Comparison of ENCODE assay signal across 7 cellular contexts in the genomic region with DNA sequence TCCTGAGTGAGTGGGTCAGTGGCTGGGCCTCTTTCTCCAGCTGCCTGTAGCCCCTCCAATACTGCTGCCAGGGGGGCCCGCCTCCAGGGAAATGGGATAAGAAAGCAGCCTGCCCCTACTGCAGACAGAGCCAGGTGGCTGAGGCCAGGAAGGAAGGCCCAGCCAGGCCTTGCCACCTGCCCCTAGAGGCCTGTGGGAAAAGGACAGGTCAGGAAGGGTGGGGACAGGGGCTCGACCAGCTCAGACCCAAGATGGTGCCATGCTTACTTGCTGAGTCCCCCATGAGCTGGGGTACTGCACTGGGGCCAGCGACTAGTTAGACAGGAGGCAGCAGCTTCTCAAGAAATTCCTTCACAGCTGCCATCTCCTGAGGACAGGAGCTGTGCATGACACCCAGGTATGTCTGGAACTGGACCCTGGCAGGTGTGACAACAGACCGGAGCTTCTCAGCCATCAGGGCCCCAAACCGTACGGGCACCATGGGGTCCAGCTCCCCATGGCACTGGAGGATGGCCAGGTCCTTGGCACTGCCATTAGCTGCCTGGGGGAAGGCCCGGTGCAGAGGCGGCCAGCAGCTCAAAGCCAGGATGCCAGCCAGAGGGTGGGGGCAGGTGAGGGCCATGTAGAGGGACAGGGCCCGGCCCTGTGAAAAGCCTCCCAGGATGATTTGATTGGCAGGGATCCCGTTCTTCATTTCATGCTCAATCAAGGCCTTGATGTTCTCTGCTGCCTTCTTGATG. TPM values are rescaled to one million over a fixed set of nuclear protein-coding genes. Genes with fewer than 3 reads are reported as not detected.
DNase-seq lines count a peak whose midpoint lies in the region; ATAC-seq, FAIRE-seq and TF ChIP-seq lines count a peak whose summit lies in the region.
"Not testable (repeated sequence)": the region's sequence is repeated elsewhere in the genome, so short reads cannot be mapped to it uniquely, and the experiment has no call there.

No MANE protein-coding gene starts in this region.

- H3K14ac ChIP-seq in H1 (ENCODE audit: insufficient read length), result not testable (repeated sequence)

- not testable (repeated sequence) for H2BK15ac ChIP-seq in H1 (ENCODE audit: low read length)

- H3K9me3 ChIP-seq in BLaER1 treated with 17β-estradiol and CSF1 and Interleukin-3, amounts not matched to agents 10 nM and 100 nM (replicated peaks in 1 of 11); OCI-LY7 (ENCODE audit: low read length); WERI-Rb-1 (ENCODE audit: severe bottlenecking); H1 (ENCODE audit: insufficient read depth in 2 of 2, low read depth in 1 of 2, low read length in 1 of 2); lower lobe of right lung; parathyroid adenoma (ENCODE audit: control insufficient read depth, low read length): not testable (repeated sequence)

- DNase-seq in OCI-LY7 (ENCODE audit: low spot score); lower lobe of right lung: not testable (repeated sequence)
- DNase-seq in WERI-Rb-1, result peak; percentile 54
- DNase-seq in H1 (ENCODE audit: low read depth in 1 of 2, low spot score in 2 of 2), result peak in 1 of 2 experiments; percentile 51

- H4K91ac ChIP-seq in H1 (replicated peaks; ENCODE audit: insufficient read length, low read length), result not testable (repeated sequence)

- not testable (repeated sequence) for H3K4ac ChIP-seq in H1 (replicated peaks; ENCODE audit: insufficient read length, low read depth, low read length)

- not testable (repeated sequence) for TF ChIP-seq POLR2A in H1 (IDR thresholded peaks at IDR 0.05; ENCODE audit: control extremely low read depth in 1 of 2, low read depth in 2 of 2, low read length in 2 of 2)

- 88% methylated on average over 10 of the region's 10 CpGs; no CpG with 5 or more reads in 1 of the 2 experiments for WGBS in H1 (ENCODE audit: extremely low coverage in 1 of 2, insufficient coverage in 1 of 2, insufficient read length in 1 of 2, insufficient replicate concordance in 2 of 2, low coverage in 1 of 2, low lambda C conversion rate in 2 of 2, missing lambda C conversion rate in 1 of 2), 2 experiments

- H3K4me3 ChIP-seq in BLaER1 treated with 17β-estradiol and CSF1 and Interleukin-3, amounts not matched to agents 10 nM and 100 nM; OCI-LY7 (ENCODE audit: low read depth, low read length, poor library complexity, severe bottlenecking); WERI-Rb-1 (ENCODE audit: low read depth, low read length); H1 (ENCODE audit: extremely low read depth in 1 of 4, insufficient read depth in 2 of 4, low read depth in 3 of 4, low read length in 4 of 4); lower lobe of right lung; parathyroid adenoma (ENCODE audit: low read depth, low read length): not testable (repeated sequence)

- FAIRE-seq in H1 (lab: Jason Lieb, UNC), result not testable (repeated sequence)

- CTCF ChIA-PET in OCI-LY7 (lab: Charles Lee; ENCODE audit: unreplicated experiment) (interaction anchor here (0.6 kb wide), 1 partner anchor 48 kb away, joined by 3 read pairs; a partner anchor contains a TSS), H1 (lab: Charles Lee; ENCODE audit: partially characterized antibody) (interaction anchor here (0.7 to 2.5 kb wide), 7 partner anchors 9 to 167 kb away, joined by 3 to 11 read pairs (median 4); no protein-coding TSS in a partner anchor)

- H2AFZ ChIP-seq in OCI-LY7 (ENCODE audit: low read length) (0 out of 2 replicates have a peak overlapping the region, but pooled peaks have one; percentile 26), parathyroid adenoma (peak overlapping the region; percentile 24)
- not testable (repeated sequence) for H2AFZ ChIP-seq in H1 (ENCODE audit: low read length)

- H3K18ac ChIP-seq in H1 (ENCODE audit: extremely low read depth, low read length), result not testable (repeated sequence)

- H4K20me1 ChIP-seq in BLaER1 treated with 17β-estradiol and CSF1 and Interleukin-3, amounts not matched to agents 10 nM and 100 nM; OCI-LY7 (ENCODE audit: insufficient read depth, low read length); H1 (replicated peaks in 1 of 2; ENCODE audit: control insufficient read depth in 1 of 2, insufficient read depth in 2 of 2, low read length in 2 of 2): not testable (repeated sequence)

- not testable (repeated sequence) for H3K79me1 ChIP-seq in H1 (ENCODE audit: low read depth, low read length)

- not testable (repeated sequence) for H3K27me3 ChIP-seq in BLaER1 treated with 17β-estradiol and CSF1 and Interleukin-3, amounts not matched to agents 10 nM and 100 nM; WERI-Rb-1 (ENCODE audit: insufficient read depth, low read depth, severe bottlenecking); H1 (replicated peaks in 1 of 4; ENCODE audit: control insufficient read depth in 3 of 4, extremely low read depth in 1 of 4, insufficient read depth in 3 of 4, low read length in 3 of 4); lower lobe of right lung (ENCODE audit: low read depth); parathyroid adenoma (ENCODE audit: control insufficient read depth, insufficient read depth, low read length)

- not testable (repeated sequence) for H3K36me3 ChIP-seq in BLaER1 treated with 17β-estradiol and CSF1 and Interleukin-3, amounts not matched to agents 10 nM and 100 nM; OCI-LY7 (ENCODE audit: insufficient read depth, low read length); WERI-Rb-1; H1 (ENCODE audit: control insufficient read depth in 2 of 4, insufficient read depth in 4 of 4, low read length in 3 of 4); lower lobe of right lung; parathyroid adenoma (ENCODE audit: control insufficient read depth, insufficient read depth, low read length)

- ATAC-seq in lower lobe of right lung, result peak; percentile 48 to 50

- not testable (repeated sequence) for H2BK20ac ChIP-seq in H1 (ENCODE audit: low read length)

- TF ChIP-seq CTCF in GM12873 (IDR thresholded peaks at IDR 0.05; ENCODE audit: insufficient read depth, low read depth, low read length, missing control alignments) (peak; percentile 28), WERI-Rb-1 (IDR thresholded peaks at IDR 0.05; ENCODE audit: low read depth, low read length) (peak; percentile 62), H1 (IDR thresholded peaks at IDR 0.05; ENCODE audit: control extremely low read depth in 1 of 3, insufficient read depth in 1 of 3, low read depth in 1 of 3, low read length in 3 of 3) (peak; percentile 13 to 43 (median 40); a peak in 3 of 4 replicates)
- not testable (repeated sequence) for TF ChIP-seq CTCF in OCI-LY7 (conservative IDR thresholded peaks at IDR 0.05; ENCODE audit: low read length); lower lobe of right lung (IDR thresholded peaks at IDR 0.05); parathyroid adenoma (IDR thresholded peaks at IDR 0.05)

- not testable (repeated sequence) for H3K9me2 ChIP-seq in OCI-LY7 (ENCODE audit: insufficient read depth, low read length)

- H3K23me2 ChIP-seq in H1 (ENCODE audit: low read depth, low read length), result not testable (repeated sequence)

- H3K56ac ChIP-seq in H1 (replicated peaks; ENCODE audit: insufficient read length, low read depth, low read length), result not testable (repeated sequence)

- BruUV-seq in OCI-LY7 (replicated peaks; lab: Mats Ljungman, UMichigan), result not testable (repeated sequence)

- TF ChIP-seq RAD21 in H1 (IDR thresholded peaks at IDR 0.05 in 1 of 2, conservative IDR thresholded peaks at IDR 0.05 in 1 of 2; ENCODE audit: low read depth in 2 of 2, low read length in 2 of 2), result not testable (repeated sequence)

- H3K79me2 ChIP-seq in OCI-LY7 (ENCODE audit: insufficient read depth, low read depth, low read length); H1 (ENCODE audit: control insufficient read depth in 1 of 2, insufficient read depth in 2 of 2, low read length in 2 of 2); parathyroid adenoma: not testable (repeated sequence)

- not testable (repeated sequence) for H4K8ac ChIP-seq in H1 (ENCODE audit: extremely low read depth, insufficient read depth, low read length)

- not testable (repeated sequence) for H2AK5ac ChIP-seq in H1 (ENCODE audit: low read depth, low read length)

- H3K23ac ChIP-seq in H1 (ENCODE audit: insufficient read length), result not testable (repeated sequence)

- H3K27ac ChIP-seq in BLaER1 treated with 17β-estradiol and CSF1 and Interleukin-3, amounts not matched to agents 10 nM and 100 nM, result peak overlapping the region in 5 of 11 experiments; percentile 7 to 71 (median 57); a peak in 7 of 22 replicates
- not testable (repeated sequence) for H3K27ac ChIP-seq in OCI-LY7 (ENCODE audit: low read depth, low read length, poor library complexity, severe bottlenecking); WERI-Rb-1; H1 (ENCODE audit: low read depth, low read length); lower lobe of right lung; parathyroid adenoma

- not testable (repeated sequence) for H2BK5ac ChIP-seq in H1 (ENCODE audit: low read depth, low read length)

- not testable (repeated sequence) for H2BK120ac ChIP-seq in H1 (replicated peaks; ENCODE audit: low read depth, low read length)

- POLR2A ChIA-PET in OCI-LY7 (lab: Charles Lee) (interaction anchor here (0.6 kb wide), 1 partner anchor 17 kb away, joined by 4 read pairs; no protein-coding TSS in a partner anchor), H1 (lab: Charles Lee; ENCODE audit: partially characterized antibody) (interaction anchor here (0.6 to 0.9 kb wide), 4 partner anchors 9 to 22 kb away, joined by 3 to 4 read pairs (median 3); no protein-coding TSS in a partner anchor)

- not testable (repeated sequence) for H4K5ac ChIP-seq in H1 (ENCODE audit: insufficient read length, low read depth, low read length)

- H3K4me2 ChIP-seq in BLaER1 treated with 17β-estradiol and CSF1 and Interleukin-3, amounts not matched to agents 10 nM and 100 nM, result peak overlapping the region in 7 of 11 experiments; percentile 3 to 46 (median 30); a peak in 10 of 22 replicates
- not testable (repeated sequence) for H3K4me2 ChIP-seq in OCI-LY7 (ENCODE audit: low read length); H1 (ENCODE audit: insufficient read depth in 1 of 2, low read depth in 2 of 2, low read length in 2 of 2); parathyroid adenoma (ENCODE audit: low read length)

- not testable (repeated sequence) for H2BK12ac ChIP-seq in H1 (ENCODE audit: low read depth, low read length)

- intact Hi-C loops in OCI-LY7 (cut with micrococcal nuclease; ENCODE audit: unreplicated experiment); lower lobe of right lung (cut with DNase I): not testable (repeated sequence)

- peaks cover 0 to 21% (median 11%) of the 10 kb centered on the region in 10 experiments; a peak in 15 of 20 replicates for H3K4me1 ChIP-seq in BLaER1 treated with 17β-estradiol and CSF1 and Interleukin-3, amounts not matched to agents 10 nM and 100 nM
- not testable (repeated sequence) for H3K4me1 ChIP-seq in OCI-LY7 (ENCODE audit: insufficient read depth, low read length, poor library complexity, severe bottlenecking); H1 (replicated peaks in 1 of 4; ENCODE audit: control insufficient read depth in 3 of 4, insufficient read depth in 4 of 4, low read length in 3 of 4); lower lobe of right lung; parathyroid adenoma

- not testable (repeated sequence) for TF ChIP-seq EP300 in H1 (IDR thresholded peaks at IDR 0.05; ENCODE audit: borderline replicate concordance in 1 of 2, low read depth in 2 of 2, low read length in 2 of 2)

- H3K9ac ChIP-seq in BLaER1 treated with 17β-estradiol and CSF1 and Interleukin-3, amounts not matched to agents 10 nM and 100 nM, result peak overlapping the region in 1 of 11 experiments; percentile 37; a peak in 2 of 22 replicates
- not testable (repeated sequence) for H3K9ac ChIP-seq in H1 (replicated peaks in 1 of 4; ENCODE audit: extremely low read depth in 1 of 4, low read depth in 3 of 4, low read length in 3 of 4); parathyroid adenoma

RNA-seq across cellular contexts. Expression of a gene that starts 26.2 kb away (rescaled TPM):
- total RNA-seq in OCI-LY7 (2014; rRNA removed; shearing (Covaris generic)), result 133 and 138 TPM in 2 replicates
- total RNA-seq in OCI-LY7 (2022), result 167 and 176 TPM in 2 replicates
- total RNA-seq in H1 (2021; fragmentation: NEBNext Ultra II Directional; extraction: Animal tissue kit (Norgen Biotek cat#: 25700)), result 64.3 and 69.3 TPM in 2 replicates
- 46.6 and 60.9 TPM in 2 replicates for polyA plus RNA-seq in H1 (2011; rRNA removed)
- 68.7 TPM for polyA plus RNA-seq in H1 (2011; cell fraction: cytosol; rRNA removed)
- polyA plus RNA-seq in H1 (2011; cell fraction: nucleus; rRNA removed), result 85.7 TPM
- polyA plus RNA-seq in H1 (2012, experiment 1 of 2), result 57.7 to 66.0 TPM (median 62.9 TPM) in 4 replicates
- polyA plus RNA-seq in H1 (2012, experiment 2 of 2), result 42.3 TPM
- 45.5 TPM for polyA plus RNA-seq in H1 (2013, experiment 1 of 2)
- 44.5 TPM for polyA plus RNA-seq in H1 (2013, experiment 2 of 2)
- polyA minus RNA-seq in H1 (2011; rRNA and poly(A)+ RNA removed), result 47.9 and 58.8 TPM in 2 replicates
- 40.5 TPM for polyA minus RNA-seq in H1 (2011; cell fraction: cytosol; rRNA and poly(A)+ RNA removed)
- polyA minus RNA-seq in H1 (2011; cell fraction: nucleus; rRNA and poly(A)+ RNA removed), result 41.0 TPM
- 2.7 TPM for total RNA-seq in lower lobe of right lung

RNA-seq across cellular contexts. Expression of a gene that starts 42.6 kb away (rescaled TPM):
- 77.5 and 79.2 TPM in 2 replicates for total RNA-seq in OCI-LY7 (2014; rRNA removed; shearing (Covaris generic))
- 93.3 and 97.8 TPM in 2 replicates for total RNA-seq in OCI-LY7 (2022)
- 81.9 and 85.0 TPM in 2 replicates for total RNA-seq in H1 (2021; fragmentation: NEBNext Ultra II Directional; extraction: Animal tissue kit (Norgen Biotek cat#: 25700))
- polyA plus RNA-seq in H1 (2011; rRNA removed), result 31.1 and 53.7 TPM in 2 replicates
- polyA plus RNA-seq in H1 (2011; cell fraction: cytosol; rRNA removed), result 34.8 TPM
- 77.6 TPM for polyA plus RNA-seq in H1 (2011; cell fraction: nucleus; rRNA removed)
- polyA plus RNA-seq in H1 (2012, experiment 1 of 2), result 85.4 to 115 TPM (median 89.6 TPM) in 4 replicates
- 85.3 TPM for polyA plus RNA-seq in H1 (2012, experiment 2 of 2)
- 72.0 TPM for polyA plus RNA-seq in H1 (2013, experiment 1 of 2)
- polyA plus RNA-seq in H1 (2013, experiment 2 of 2), result 70.3 TPM
- polyA minus RNA-seq in H1 (2011; rRNA and poly(A)+ RNA removed), result 11.0 and 18.4 TPM in 2 replicates
- polyA minus RNA-seq in H1 (2011; cell fraction: cytosol; rRNA and poly(A)+ RNA removed), result 17.6 TPM
- polyA minus RNA-seq in H1 (2011; cell fraction: nucleus; rRNA and poly(A)+ RNA removed), result 28.4 TPM
- total RNA-seq in lower lobe of right lung, result 36.0 TPM

RNA-seq across cellular contexts. Expression of a gene that starts 45.4 kb away (rescaled TPM):
- 19.9 and 21.4 TPM in 2 replicates for total RNA-seq in OCI-LY7 (2014; rRNA removed; shearing (Covaris generic))
- total RNA-seq in OCI-LY7 (2022), result 30.2 and 35.0 TPM in 2 replicates
- 45.4 and 47.3 TPM in 2 replicates for total RNA-seq in H1 (2021; fragmentation: NEBNext Ultra II Directional; extraction: Animal tissue kit (Norgen Biotek cat#: 25700))
- 78.6 and 109 TPM in 2 replicates for polyA plus RNA-seq in H1 (2011; rRNA removed)
- polyA plus RNA-seq in H1 (2011; cell fraction: cytosol; rRNA removed), result 65.5 TPM
- polyA plus RNA-seq in H1 (2011; cell fraction: nucleus; rRNA removed), result 507 TPM
- polyA plus RNA-seq in H1 (2012, experiment 1 of 2), result 56.3 to 75.9 TPM (median 63.4 TPM) in 4 replicates
- 55.0 TPM for polyA plus RNA-seq in H1 (2012, experiment 2 of 2)
- 46.2 TPM for polyA plus RNA-seq in H1 (2013, experiment 1 of 2)
- 40.2 TPM for polyA plus RNA-seq in H1 (2013, experiment 2 of 2)
- 17.8 and 27.1 TPM in 2 replicates for polyA minus RNA-seq in H1 (2011; rRNA and poly(A)+ RNA removed)
- polyA minus RNA-seq in H1 (2011; cell fraction: cytosol; rRNA and poly(A)+ RNA removed), result 11.4 TPM
- 27.5 TPM for polyA minus RNA-seq in H1 (2011; cell fraction: nucleus; rRNA and poly(A)+ RNA removed)
- 69.7 TPM for total RNA-seq in lower lobe of right lung

RNA-seq across cellular contexts. Expression of a gene that starts 47.9 kb away (rescaled TPM):
- total RNA-seq in OCI-LY7 (2014; rRNA removed; shearing (Covaris generic)), result 17.4 and 21.6 TPM in 2 replicates
- total RNA-seq in OCI-LY7 (2022), result 14.1 and 18.5 TPM in 2 replicates
- total RNA-seq in H1 (2021; fragmentation: NEBNext Ultra II Directional; extraction: Animal tissue kit (Norgen Biotek cat#: 25700)), result 9.8 and 9.9 TPM in 2 replicates
- 7.4 and 11.0 TPM in 2 replicates for polyA plus RNA-seq in H1 (2011; rRNA removed)
- 10.9 TPM for polyA plus RNA-seq in H1 (2011; cell fraction: cytosol; rRNA removed)
- polyA plus RNA-seq in H1 (2011; cell fraction: nucleus; rRNA removed), result 14.1 TPM
- polyA plus RNA-seq in H1 (2012, experiment 1 of 2), result 8.2 to 11.0 TPM (median 10.5 TPM) in 4 replicates
- polyA plus RNA-seq in H1 (2012, experiment 2 of 2), result 6.4 TPM
- polyA plus RNA-seq in H1 (2013, experiment 1 of 2), result 4.9 TPM
- 4.7 TPM for polyA plus RNA-seq in H1 (2013, experiment 2 of 2)
- polyA minus RNA-seq in H1 (2011; rRNA and poly(A)+ RNA removed), result 13.1 and 18.0 TPM in 2 replicates
- 7.9 TPM for polyA minus RNA-seq in H1 (2011; cell fraction: cytosol; rRNA and poly(A)+ RNA removed)
- 10.0 TPM for polyA minus RNA-seq in H1 (2011; cell fraction: nucleus; rRNA and poly(A)+ RNA removed)
- 27.5 TPM for total RNA-seq in lower lobe of right lung

RNA-seq across cellular contexts. Expression of a gene that starts 51.5 kb away (rescaled TPM):
- total RNA-seq in OCI-LY7 (2014; rRNA removed; shearing (Covaris generic)), result 73.6 and 106 TPM in 2 replicates
- total RNA-seq in OCI-LY7 (2022), result 148 and 150 TPM in 2 replicates
- 33.5 and 35.4 TPM in 2 replicates for total RNA-seq in H1 (2021; fragmentation: NEBNext Ultra II Directional; extraction: Animal tissue kit (Norgen Biotek cat#: 25700))
- polyA plus RNA-seq in H1 (2011; rRNA removed), result 24.5 and 28.9 TPM in 2 replicates
- polyA plus RNA-seq in H1 (2011; cell fraction: cytosol; rRNA removed), result 9.1 TPM
- 19.7 TPM for polyA plus RNA-seq in H1 (2011; cell fraction: nucleus; rRNA removed)
- polyA plus RNA-seq in H1 (2012, experiment 1 of 2), result 18.0 to 28.5 TPM (median 23.0 TPM) in 4 replicates
- 15.3 TPM for polyA plus RNA-seq in H1 (2012, experiment 2 of 2)
- 44.2 TPM for polyA plus RNA-seq in H1 (2013, experiment 1 of 2)
- 52.6 TPM for polyA plus RNA-seq in H1 (2013, experiment 2 of 2)
- 11.9 and 16.1 TPM in 2 replicates for polyA minus RNA-seq in H1 (2011; rRNA and poly(A)+ RNA removed)
- 18.5 TPM for polyA minus RNA-seq in H1 (2011; cell fraction: cytosol; rRNA and poly(A)+ RNA removed)
- 11.9 TPM for polyA minus RNA-seq in H1 (2011; cell fraction: nucleus; rRNA and poly(A)+ RNA removed)
- total RNA-seq in lower lobe of right lung, result 206 TPM

Comparison
In these comparisons a context has a peak if more than half of its experiments do, and no peak if none do; other contexts are left out.
1. RNA of a gene that starts 26.2 kb away (total RNA-seq): 133 to 176 TPM in OCI-LY7 and 64.3 to 69.3 TPM in H1; 2.7 TPM in lower lobe of right lung (single experiment); every median in the first group is over 10 times any median in the second.